Comparison of ENCODE assay signal across 12 cellular contexts in the genomic region with DNA sequence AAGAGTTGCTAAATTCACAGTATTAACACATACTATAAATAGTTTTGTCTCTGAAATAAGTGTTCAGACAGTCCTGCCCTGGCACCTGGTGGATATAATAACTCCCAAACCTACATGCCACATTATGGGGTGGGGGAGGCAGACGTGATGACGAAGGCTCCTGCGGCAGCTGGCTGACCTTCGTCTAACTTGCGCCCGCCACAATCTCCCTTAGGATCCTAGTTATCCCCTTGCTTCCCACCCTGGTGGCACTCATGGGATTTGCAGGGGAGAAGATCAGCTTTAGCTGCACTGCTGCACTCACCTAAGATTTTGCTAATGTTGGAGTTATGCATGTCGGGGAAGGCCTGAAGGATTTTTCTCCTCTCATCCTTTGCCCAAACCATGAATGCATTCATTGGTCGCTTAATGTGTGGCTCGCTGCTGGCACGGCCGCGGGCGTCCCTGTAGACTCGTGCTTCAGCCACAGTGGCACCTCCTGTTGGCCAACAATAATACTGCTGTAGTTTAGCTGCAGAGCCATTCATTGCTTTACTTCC.
DNase-seq lines count a peak whose midpoint lies in the region; ATAC-seq and TF ChIP-seq lines count a peak whose summit lies in the region.
"Had no signal": no experiment of that assay in that cellular context is flagged by ENCODE, and none has a peak within 500 bp of the region (broad histone marks: within the 10 kb centered on the region; RNA-seq: fewer than 3 reads in every experiment).

No MANE protein-coding gene starts in this region.

- H3K27me3 ChIP-seq in ascending aorta, result no peaks in the 10 kb centered on the region
- H3K27me3 ChIP-seq in iPS DF 6.9 (ENCODE audit: control insufficient read depth, insufficient read depth, low read length), result peaks cover 28% of the 10 kb centered on the region
- H3K27me3 ChIP-seq in upper lobe of right lung, result no peaks in the 10 kb centered on the region
- H3K27me3 ChIP-seq: ovary had no signal

- H3K4me1 ChIP-seq in ascending aorta (no peaks in the 10 kb centered on the region), iPS DF 6.9 (ENCODE audit: control insufficient read depth, insufficient read depth, low read length) (no peaks in the 10 kb centered on the region), upper lobe of right lung (no peaks in the 10 kb centered on the region)

- ATAC-seq in upper lobe of right lung, result peak; percentile 20
- no peak for ATAC-seq in stimulated activated naive CD8-positive, alpha-beta T cell treated with anti-CD3 and anti-CD28 coated beads, Interleukin-15, Interleukin-2, amounts not matched to agents 100 U/mL and 50 U/mL, for 24 hours
- ATAC-seq: activated CD4-positive, CD25-positive, alpha-beta regulatory T cell treated with anti-CD3 and anti-CD28 coated beads, Interleukin-2, amount 50 U/mL, for 24 hours had no signal

- H3K36me3 ChIP-seq in ascending aorta (no peaks in the 10 kb centered on the region), iPS DF 6.9 (ENCODE audit: control insufficient read depth, insufficient read depth, low read length) (no peaks in the 10 kb centered on the region), upper lobe of right lung (no peaks in the 10 kb centered on the region)
- H3K36me3 ChIP-seq: ovary had no signal

- intact Hi-C loops in ascending aorta (cut with DNase I) (loop anchor here (5.0 kb wide), 1 partner anchor 336 kb away; no protein-coding TSS in a partner anchor), upper lobe of right lung (cut with DNase I) (no loop called here)

- H3K9me3 ChIP-seq in ascending aorta (no peaks in the 10 kb centered on the region), iPS DF 6.9 (ENCODE audit: control insufficient read depth, insufficient read depth, low read length) (no peaks in the 10 kb centered on the region), upper lobe of right lung (no peaks in the 10 kb centered on the region)
- H3K9me3 ChIP-seq: ovary had no signal

- H3K4me3 ChIP-seq in ascending aorta (no peak overlapping the region), iPS DF 6.9 (ENCODE audit: low read length) (no peak overlapping the region), upper lobe of right lung (no peak overlapping the region)
- H3K4me3 ChIP-seq: ovary had no signal

- H3K27ac ChIP-seq in ascending aorta (no peak overlapping the region), iPS DF 6.9 (ENCODE audit: low read length) (no peak overlapping the region), upper lobe of right lung (no peak overlapping the region)
- H3K27ac ChIP-seq: ovary had no signal

- DNase-seq in NCI-H82 (lab: John Stamatoyannopoulos, UW), result peak; percentile 5
- no peak for DNase-seq in NCI-H82 treated with DMSO at 0.1 percent for 48 hours (lab: John Stamatoyannopoulos, UW; ENCODE audit: unreplicated experiment)
- DNase-seq in ascending aorta (ENCODE audit: low spot score in 2 of 2), result no peak
- peak; percentile 39 for DNase-seq in iPS DF 6.9 (ENCODE audit: low read depth, low spot score)
- DNase-seq in upper lobe of right lung, result no peak
- no peak for DNase-seq in NCI-H526 (lab: John Stamatoyannopoulos, UW)
- DNase-seq in NCI-H446 treated with DMSO at 0.1 percent for 48 hours (lab: John Stamatoyannopoulos, UW), result no peak
- DNase-seq in stimulated activated naive CD8-positive, alpha-beta T cell treated with anti-CD3 and anti-CD28 coated beads, Interleukin-15, Interleukin-2, amounts not matched to agents 100 U/mL and 50 U/mL, for 24 hours, result no peak
- DNase-seq: GOT3, NCI-H510A, ovary had no signal

- peak; percentile 4 to 34 (median 9) for TF ChIP-seq CTCF in ascending aorta (IDR thresholded peaks at IDR 0.05)
- TF ChIP-seq CTCF in upper lobe of right lung (IDR thresholded peaks at IDR 0.05), result peak; percentile 14

- WGBS in iPS DF 6.9 (ENCODE audit: insufficient coverage, insufficient read length), result no CpG with 5 or more reads among the region's 14 CpGs

Comparison
In these comparisons a context has a peak if more than half of its experiments do, and no peak if none do; other contexts are left out.
1. DNase-seq: peak in NCI-H82 (single experiment) and iPS DF 6.9 (single experiment); none in NCI-H82 treated with DMSO at 0.1 percent for 48 hours (single experiment), ascending aorta (0 of 2), upper lobe of right lung (single experiment), NCI-H526 (0 of 2), NCI-H446 treated with DMSO at 0.1 percent for 48 hours (single experiment) and stimulated activated naive CD8-positive, alpha-beta T cell treated with anti-CD3 and anti-CD28 coated beads, Interleukin-15, Interleukin-2, amounts not matched to agents 100 U/mL and 50 U/mL, for 24 hours (single experiment).